ENCODE assay signal across 1 cellular context in the genomic region with DNA sequence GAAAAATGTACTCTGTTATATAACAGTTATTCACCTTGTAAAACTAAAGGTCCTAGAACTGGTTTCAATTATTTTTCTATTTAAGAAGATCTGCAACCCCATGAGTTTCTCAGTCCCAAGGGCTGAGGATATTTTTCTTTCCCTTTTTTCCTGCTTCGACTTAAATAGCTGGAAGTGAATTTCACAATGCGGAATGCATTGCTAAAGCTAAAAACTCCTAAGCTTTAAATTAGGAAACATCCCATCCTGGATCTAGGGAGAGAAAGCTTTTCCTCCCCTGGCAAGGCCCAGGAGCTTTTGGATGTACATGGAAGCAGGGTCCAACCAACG.
TF ChIP-seq lines count a peak whose summit lies in the region.

No MANE protein-coding gene starts in this region.

TF ChIP-seq in H1, 55 proteins besides CTCF, POLR2A, EP300 and RAD21 (continued from another document):
- TF ChIP-seq CHD2 (IDR thresholded peaks at IDR 0.05; ENCODE audit: low read length) (no peak), RBBP5 (IDR thresholded peaks at IDR 0.05; ENCODE audit: borderline replicate concordance, low read depth, low read length) (no peak), ZNF274 (IDR thresholded peaks at IDR 0.05; ENCODE audit: borderline replicate concordance, extremely low read depth, low read length) (no peak)
